ENCODE assay signal across 1 cellular context in genomic region chr1:44874155-44874554, GRCh38.
TF ChIP-seq lines count a peak whose summit lies in the region.

No MANE protein-coding gene starts in this region.

TF ChIP-seq in HCT116, 20 proteins besides CTCF, POLR2A, EP300 and RAD21 (continued from another document):
- TF ChIP-seq, protein P1, sequence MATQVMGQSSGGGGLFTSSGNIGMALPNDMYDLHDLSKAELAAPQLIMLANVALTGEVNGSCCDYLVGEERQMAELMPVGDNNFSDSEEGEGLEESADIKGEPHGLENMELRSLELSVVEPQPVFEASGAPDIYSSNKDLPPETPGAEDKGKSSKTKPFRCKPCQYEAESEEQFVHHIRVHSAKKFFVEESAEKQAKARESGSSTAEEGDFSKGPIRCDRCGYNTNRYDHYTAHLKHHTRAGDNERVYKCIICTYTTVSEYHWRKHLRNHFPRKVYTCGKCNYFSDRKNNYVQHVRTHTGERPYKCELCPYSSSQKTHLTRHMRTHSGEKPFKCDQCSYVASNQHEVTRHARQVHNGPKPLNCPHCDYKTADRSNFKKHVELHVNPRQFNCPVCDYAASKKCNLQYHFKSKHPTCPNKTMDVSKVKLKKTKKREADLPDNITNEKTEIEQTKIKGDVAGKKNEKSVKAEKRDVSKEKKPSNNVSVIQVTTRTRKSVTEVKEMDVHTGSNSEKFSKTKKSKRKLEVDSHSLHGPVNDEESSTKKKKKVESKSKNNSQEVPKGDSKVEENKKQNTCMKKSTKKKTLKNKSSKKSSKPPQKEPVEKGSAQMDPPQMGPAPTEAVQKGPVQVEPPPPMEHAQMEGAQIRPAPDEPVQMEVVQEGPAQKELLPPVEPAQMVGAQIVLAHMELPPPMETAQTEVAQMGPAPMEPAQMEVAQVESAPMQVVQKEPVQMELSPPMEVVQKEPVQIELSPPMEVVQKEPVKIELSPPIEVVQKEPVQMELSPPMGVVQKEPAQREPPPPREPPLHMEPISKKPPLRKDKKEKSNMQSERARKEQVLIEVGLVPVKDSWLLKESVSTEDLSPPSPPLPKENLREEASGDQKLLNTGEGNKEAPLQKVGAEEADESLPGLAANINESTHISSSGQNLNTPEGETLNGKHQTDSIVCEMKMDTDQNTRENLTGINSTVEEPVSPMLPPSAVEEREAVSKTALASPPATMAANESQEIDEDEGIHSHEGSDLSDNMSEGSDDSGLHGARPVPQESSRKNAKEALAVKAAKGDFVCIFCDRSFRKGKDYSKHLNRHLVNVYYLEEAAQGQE (IDR thresholded peaks at IDR 0.05; ENCODE audit: low read depth): no peak
- TF ChIP-seq EGR1 (IDR thresholded peaks at IDR 0.05; ENCODE audit: low read depth) (no peak), MAX (IDR thresholded peaks at IDR 0.05) (no peak), POLR2AphosphoS5 (IDR thresholded peaks at IDR 0.05; ENCODE audit: low read depth, low read length) (no peak), SIN3A (IDR thresholded peaks at IDR 0.05; ENCODE audit: low read depth) (no peak), ZNF274 (IDR thresholded peaks at IDR 0.05; ENCODE audit: low read depth, low read length) (no peak), JUND (IDR thresholded peaks at IDR 0.05) (no peak), ATF3 (IDR thresholded peaks at IDR 0.05) (no peak), SP1 (IDR thresholded peaks at IDR 0.05; ENCODE audit: low read depth) (no peak), CEBPB (IDR thresholded peaks at IDR 0.05; ENCODE audit: low read depth) (no peak), CBX3 (IDR thresholded peaks at IDR 0.05; ENCODE audit: low read depth) (no peak), ELF1 (IDR thresholded peaks at IDR 0.05; ENCODE audit: borderline replicate concordance, low read depth) (no peak), ZFX (IDR thresholded peaks at IDR 0.05) (no peak), EZH2 (IDR thresholded peaks at IDR 0.05) (no peak)
- TF ChIP-seq, protein P2, sequence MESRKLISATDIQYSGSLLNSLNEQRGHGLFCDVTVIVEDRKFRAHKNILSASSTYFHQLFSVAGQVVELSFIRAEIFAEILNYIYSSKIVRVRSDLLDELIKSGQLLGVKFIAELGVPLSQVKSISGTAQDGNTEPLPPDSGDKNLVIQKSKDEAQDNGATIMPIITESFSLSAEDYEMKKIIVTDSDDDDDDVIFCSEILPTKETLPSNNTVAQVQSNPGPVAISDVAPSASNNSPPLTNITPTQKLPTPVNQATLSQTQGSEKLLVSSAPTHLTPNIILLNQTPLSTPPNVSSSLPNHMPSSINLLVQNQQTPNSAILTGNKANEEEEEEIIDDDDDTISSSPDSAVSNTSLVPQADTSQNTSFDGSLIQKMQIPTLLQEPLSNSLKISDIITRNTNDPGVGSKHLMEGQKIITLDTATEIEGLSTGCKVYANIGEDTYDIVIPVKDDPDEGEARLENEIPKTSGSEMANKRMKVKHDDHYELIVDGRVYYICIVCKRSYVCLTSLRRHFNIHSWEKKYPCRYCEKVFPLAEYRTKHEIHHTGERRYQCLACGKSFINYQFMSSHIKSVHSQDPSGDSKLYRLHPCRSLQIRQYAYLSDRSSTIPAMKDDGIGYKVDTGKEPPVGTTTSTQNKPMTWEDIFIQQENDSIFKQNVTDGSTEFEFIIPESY (IDR thresholded peaks at IDR 0.05; ENCODE audit: extremely low read depth, insufficient replicate concordance, low read length): no peak
